Comparison of ENCODE assay signal across 1 cellular context in the genomic region with DNA sequence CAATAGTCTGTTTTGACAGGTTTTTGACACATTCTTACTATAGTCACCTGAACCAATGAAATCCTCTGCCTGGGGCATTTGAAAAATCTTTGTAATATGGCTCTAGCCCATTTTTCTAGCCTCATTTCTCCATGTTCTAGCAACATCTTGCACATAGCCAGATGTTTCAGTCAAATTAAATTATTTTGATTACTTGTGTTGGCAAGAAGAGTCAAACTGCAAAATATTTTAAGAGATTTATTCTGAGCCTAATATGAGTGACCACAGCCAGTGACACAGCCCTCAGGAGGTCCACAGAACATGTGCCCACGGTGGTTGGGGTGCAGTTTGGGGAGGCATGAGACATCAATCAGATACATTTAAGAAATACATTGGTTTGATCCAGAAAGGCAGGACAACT.
TF ChIP-seq lines count a peak whose summit lies in the region.

No MANE protein-coding gene starts in this region.

TF ChIP-seq in GM23338, 12 proteins besides CTCF, POLR2A, EP300 and RAD21 (continued from another document):
- TF ChIP-seq, protein P1, sequence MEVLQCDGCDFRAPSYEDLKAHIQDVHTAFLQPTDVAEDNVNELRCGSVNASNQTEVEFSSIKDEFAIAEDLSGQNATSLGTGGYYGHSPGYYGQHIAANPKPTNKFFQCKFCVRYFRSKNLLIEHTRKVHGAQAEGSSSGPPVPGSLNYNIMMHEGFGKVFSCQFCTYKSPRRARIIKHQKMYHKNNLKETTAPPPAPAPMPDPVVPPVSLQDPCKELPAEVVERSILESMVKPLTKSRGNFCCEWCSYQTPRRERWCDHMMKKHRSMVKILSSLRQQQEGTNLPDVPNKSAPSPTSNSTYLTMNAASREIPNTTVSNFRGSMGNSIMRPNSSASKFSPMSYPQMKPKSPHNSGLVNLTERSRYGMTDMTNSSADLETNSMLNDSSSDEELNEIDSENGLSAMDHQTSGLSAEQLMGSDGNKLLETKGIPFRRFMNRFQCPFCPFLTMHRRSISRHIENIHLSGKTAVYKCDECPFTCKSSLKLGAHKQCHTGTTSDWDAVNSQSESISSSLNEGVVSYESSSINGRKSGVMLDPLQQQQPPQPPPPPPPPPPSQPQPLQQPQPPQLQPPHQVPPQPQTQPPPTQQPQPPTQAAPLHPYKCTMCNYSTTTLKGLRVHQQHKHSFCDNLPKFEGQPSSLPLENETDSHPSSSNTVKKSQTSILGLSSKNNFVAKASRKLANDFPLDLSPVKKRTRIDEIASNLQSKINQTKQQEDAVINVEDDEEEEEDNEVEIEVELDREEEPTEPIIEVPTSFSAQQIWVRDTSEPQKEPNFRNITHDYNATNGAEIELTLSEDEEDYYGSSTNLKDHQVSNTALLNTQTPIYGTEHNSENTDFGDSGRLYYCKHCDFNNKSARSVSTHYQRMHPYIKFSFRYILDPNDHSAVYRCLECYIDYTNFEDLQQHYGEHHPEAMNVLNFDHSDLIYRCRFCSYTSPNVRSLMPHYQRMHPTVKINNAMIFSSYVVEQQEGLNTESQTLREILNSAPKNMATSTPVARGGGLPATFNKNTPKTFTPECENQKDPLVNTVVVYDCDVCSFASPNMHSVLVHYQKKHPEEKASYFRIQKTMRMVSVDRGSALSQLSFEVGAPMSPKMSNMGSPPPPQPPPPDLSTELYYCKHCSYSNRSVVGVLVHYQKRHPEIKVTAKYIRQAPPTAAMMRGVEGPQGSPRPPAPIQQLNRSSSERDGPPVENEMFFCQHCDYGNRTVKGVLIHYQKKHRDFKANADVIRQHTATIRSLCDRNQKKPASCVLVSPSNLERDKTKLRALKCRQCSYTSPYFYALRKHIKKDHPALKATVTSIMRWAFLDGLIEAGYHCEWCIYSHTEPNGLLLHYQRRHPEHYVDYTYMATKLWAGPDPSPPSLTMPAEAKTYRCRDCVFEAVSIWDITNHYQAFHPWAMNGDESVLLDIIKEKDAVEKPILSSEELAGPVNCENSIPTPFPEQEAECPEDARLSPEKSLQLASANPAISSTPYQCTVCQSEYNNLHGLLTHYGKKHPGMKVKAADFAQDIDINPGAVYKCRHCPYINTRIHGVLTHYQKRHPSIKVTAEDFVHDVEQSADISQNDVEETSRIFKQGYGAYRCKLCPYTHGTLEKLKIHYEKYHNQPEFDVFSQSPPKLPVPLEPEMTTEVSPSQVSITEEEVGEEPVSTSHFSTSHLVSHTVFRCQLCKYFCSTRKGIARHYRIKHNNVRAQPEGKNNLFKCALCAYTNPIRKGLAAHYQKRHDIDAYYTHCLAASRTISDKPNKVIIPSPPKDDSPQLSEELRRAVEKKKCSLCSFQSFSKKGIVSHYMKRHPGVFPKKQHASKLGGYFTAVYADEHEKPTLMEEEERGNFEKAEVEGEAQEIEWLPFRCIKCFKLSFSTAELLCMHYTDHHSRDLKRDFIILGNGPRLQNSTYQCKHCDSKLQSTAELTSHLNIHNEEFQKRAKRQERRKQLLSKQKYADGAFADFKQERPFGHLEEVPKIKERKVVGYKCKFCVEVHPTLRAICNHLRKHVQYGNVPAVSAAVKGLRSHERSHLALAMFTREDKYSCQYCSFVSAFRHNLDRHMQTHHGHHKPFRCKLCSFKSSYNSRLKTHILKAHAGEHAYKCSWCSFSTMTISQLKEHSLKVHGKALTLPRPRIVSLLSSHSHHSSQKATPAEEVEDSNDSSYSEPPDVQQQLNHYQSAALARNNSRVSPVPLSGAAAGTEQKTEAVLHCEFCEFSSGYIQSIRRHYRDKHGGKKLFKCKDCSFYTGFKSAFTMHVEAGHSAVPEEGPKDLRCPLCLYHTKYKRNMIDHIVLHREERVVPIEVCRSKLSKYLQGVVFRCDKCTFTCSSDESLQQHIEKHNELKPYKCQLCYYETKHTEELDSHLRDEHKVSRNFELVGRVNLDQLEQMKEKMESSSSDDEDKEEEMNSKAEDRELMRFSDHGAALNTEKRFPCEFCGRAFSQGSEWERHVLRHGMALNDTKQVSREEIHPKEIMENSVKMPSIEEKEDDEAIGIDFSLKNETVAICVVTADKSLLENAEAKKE (CRISPR knock-in tag; IDR thresholded peaks at IDR 0.05), result no peak
- TF ChIP-seq, protein P2, sequence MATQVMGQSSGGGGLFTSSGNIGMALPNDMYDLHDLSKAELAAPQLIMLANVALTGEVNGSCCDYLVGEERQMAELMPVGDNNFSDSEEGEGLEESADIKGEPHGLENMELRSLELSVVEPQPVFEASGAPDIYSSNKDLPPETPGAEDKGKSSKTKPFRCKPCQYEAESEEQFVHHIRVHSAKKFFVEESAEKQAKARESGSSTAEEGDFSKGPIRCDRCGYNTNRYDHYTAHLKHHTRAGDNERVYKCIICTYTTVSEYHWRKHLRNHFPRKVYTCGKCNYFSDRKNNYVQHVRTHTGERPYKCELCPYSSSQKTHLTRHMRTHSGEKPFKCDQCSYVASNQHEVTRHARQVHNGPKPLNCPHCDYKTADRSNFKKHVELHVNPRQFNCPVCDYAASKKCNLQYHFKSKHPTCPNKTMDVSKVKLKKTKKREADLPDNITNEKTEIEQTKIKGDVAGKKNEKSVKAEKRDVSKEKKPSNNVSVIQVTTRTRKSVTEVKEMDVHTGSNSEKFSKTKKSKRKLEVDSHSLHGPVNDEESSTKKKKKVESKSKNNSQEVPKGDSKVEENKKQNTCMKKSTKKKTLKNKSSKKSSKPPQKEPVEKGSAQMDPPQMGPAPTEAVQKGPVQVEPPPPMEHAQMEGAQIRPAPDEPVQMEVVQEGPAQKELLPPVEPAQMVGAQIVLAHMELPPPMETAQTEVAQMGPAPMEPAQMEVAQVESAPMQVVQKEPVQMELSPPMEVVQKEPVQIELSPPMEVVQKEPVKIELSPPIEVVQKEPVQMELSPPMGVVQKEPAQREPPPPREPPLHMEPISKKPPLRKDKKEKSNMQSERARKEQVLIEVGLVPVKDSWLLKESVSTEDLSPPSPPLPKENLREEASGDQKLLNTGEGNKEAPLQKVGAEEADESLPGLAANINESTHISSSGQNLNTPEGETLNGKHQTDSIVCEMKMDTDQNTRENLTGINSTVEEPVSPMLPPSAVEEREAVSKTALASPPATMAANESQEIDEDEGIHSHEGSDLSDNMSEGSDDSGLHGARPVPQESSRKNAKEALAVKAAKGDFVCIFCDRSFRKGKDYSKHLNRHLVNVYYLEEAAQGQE (IDR thresholded peaks at IDR 0.05; ENCODE audit: unreplicated experiment), result no peak
- TF ChIP-seq JUNB (IDR thresholded peaks at IDR 0.05; ENCODE audit: unreplicated experiment) (no peak), POLR2AphosphoS5 (IDR thresholded peaks at IDR 0.05; ENCODE audit: low read depth) (no peak), STAT1 (IDR thresholded peaks at IDR 0.05; ENCODE audit: unreplicated experiment) (no peak), NANOG (IDR thresholded peaks at IDR 0.05; ENCODE audit: borderline replicate concordance) (no peak)
- TF ChIP-seq, protein P3, sequence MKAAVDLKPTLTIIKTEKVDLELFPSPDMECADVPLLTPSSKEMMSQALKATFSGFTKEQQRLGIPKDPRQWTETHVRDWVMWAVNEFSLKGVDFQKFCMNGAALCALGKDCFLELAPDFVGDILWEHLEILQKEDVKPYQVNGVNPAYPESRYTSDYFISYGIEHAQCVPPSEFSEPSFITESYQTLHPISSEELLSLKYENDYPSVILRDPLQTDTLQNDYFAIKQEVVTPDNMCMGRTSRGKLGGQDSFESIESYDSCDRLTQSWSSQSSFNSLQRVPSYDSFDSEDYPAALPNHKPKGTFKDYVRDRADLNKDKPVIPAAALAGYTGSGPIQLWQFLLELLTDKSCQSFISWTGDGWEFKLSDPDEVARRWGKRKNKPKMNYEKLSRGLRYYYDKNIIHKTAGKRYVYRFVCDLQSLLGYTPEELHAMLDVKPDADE (IDR thresholded peaks at IDR 0.05), result no peak
